ENCODE assay signal across 19 cellular contexts in the genomic region with DNA sequence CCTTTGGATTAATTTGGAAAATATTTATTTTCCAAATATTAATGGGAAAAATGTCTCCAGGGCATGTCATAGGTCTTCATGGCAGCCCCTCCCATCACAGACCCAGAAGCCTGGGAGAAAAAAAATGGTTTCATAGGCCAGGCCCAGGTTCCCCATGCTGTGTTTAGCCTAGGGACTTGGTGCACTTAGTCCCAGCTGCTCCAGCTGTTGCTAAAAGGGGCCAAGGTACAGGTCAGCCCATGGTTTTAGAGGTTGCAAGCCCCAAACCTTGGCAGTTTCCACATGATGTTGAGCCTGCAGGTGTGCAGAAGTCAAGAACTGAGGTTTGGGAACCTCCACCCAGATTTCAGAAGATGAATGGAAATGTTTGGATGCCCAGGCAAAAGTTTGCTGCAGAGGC.
"Had no signal": no experiment of that assay in that cellular context is flagged by ENCODE, and none has a peak within 500 bp of the region (broad histone marks: within the 10 kb centered on the region; RNA-seq: fewer than 3 reads in every experiment).

No MANE protein-coding gene starts in this region.

- H3K4me3 Mint-ChIP-seq: activated CD4-positive, alpha-beta T cell treated with anti-CD3 and anti-CD28 coated beads, Interleukin-2, amount 10 ng/mL, durations not matched to agents 24 days and 14 days; activated T-helper 1 cell treated with anti-CD3 and anti-CD28 coated beads, Interleukin-12 subunit alpha, Interleukin-12 subunit beta, Interleukin-2, Interleukin-4 antibody, amounts not matched to agents 30 ng/mL and 10 ng/mL and 1 ng/mL, durations not matched to agents 14 hours and 24 hours and 36 hours; T-helper 2 cell treated with Interferon-gamma antibody and Interleukin-4, amounts not matched to agents 5 μg/mL and 100 μg/mL, for 36 hours had no signal

- H3K4me3 ChIP-seq: MG63, PC-9 had no signal

- H3K9me3 ChIP-seq: MG63 had no signal

- H2AFZ ChIP-seq: PC-9 had no signal

- H3K27me3 ChIP-seq: brain microvascular endothelial cell had no signal

- H3K4me2 ChIP-seq: PC-9 had no signal

- H3K9me3 Mint-ChIP-seq: activated CD4-positive, alpha-beta T cell treated with anti-CD3 and anti-CD28 coated beads, Interleukin-2, amount 10 ng/mL, durations not matched to agents 24 days and 14 days; activated naive CD4-positive, alpha-beta T cell treated with anti-CD3 and anti-CD28 coated beads for 36 hours; activated T-cell treated with anti-CD3 and anti-CD28 coated beads, Interleukin-2, amount 50 U/mL, for 4 hours; activated T-helper 1 cell treated with anti-CD3 and anti-CD28 coated beads, Interleukin-12 subunit alpha, Interleukin-12 subunit beta, Interleukin-2, Interleukin-4 antibody, amounts not matched to agents 30 ng/mL and 10 ng/mL and 1 ng/mL, durations not matched to agents 14 hours and 24 hours and 36 hours; T-helper 2 cell treated with Interferon-gamma antibody and Interleukin-4, amounts not matched to agents 5 μg/mL and 100 μg/mL, for 36 hours had no signal

- H3K27me3 Mint-ChIP-seq: activated CD4-positive, alpha-beta T cell treated with anti-CD3 and anti-CD28 coated beads, Interleukin-2, amount 10 ng/mL, durations not matched to agents 24 days and 14 days; activated naive CD8-positive, alpha-beta T cell treated with anti-CD3 and anti-CD28 coated beads for 36 hours had no signal

- ATAC-seq: Right ventricle myocardium inferior had no signal

- H3K27ac Mint-ChIP-seq: activated CD4-positive, alpha-beta T cell treated with anti-CD3 and anti-CD28 coated beads, Interleukin-2, amount 10 ng/mL, durations not matched to agents 24 days and 14 days; activated T-helper 1 cell treated with anti-CD3 and anti-CD28 coated beads, Interleukin-12 subunit alpha, Interleukin-12 subunit beta, Interleukin-2, Interleukin-4 antibody, amounts not matched to agents 30 ng/mL and 10 ng/mL and 1 ng/mL, durations not matched to agents 14 hours and 24 hours and 36 hours; T-helper 2 cell treated with Interferon-gamma antibody and Interleukin-4, amounts not matched to agents 5 μg/mL and 100 μg/mL, for 36 hours had no signal

- DNase-seq: amniotic stem cell, NCI-H1048, NCI-H1105 treated with DMSO at 0.1 percent for 48 hours, NCI-H1694 treated with DMSO at 0.1 percent for 48 hours, NCI-H2029, NCI-H524 treated with DMSO at 0.1 percent for 48 hours, SIG-M5, SW 1271 had no signal

- H3K4me1 Mint-ChIP-seq: activated CD4-positive, alpha-beta T cell treated with anti-CD3 and anti-CD28 coated beads, Interleukin-2, amount 10 ng/mL, durations not matched to agents 24 days and 14 days had no signal

- H3K36me3 ChIP-seq: brain microvascular endothelial cell, MG63 had no signal

- H3K27ac ChIP-seq: brain microvascular endothelial cell, PC-9, RWPE1 had no signal
